ENCODE assay signal across 19 cellular contexts in the genomic region with DNA sequence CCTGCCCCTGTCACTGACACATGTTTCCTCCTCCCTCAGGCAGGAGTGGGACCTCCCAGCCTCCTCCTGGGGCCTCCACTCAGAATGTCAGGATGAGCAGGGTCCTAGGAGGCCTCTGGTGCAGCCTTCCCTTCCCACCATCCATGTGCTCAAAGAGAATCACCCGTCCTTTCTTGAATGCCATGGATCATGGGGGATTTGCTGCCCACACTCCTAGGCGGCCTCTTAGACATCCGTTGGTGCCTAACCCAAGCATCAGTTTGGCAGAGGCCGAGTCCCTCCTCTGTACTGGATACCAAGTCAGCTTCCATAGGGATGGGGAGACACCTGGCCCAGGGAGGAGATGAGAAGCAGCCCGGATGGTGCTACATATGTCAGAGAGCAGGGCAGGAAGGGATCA. TPM values are rescaled to one million over a fixed set of nuclear protein-coding genes. Genes with fewer than 3 reads are reported as not detected.
"Had no signal": no experiment of that assay in that cellular context is flagged by ENCODE, and none has a peak within 500 bp of the region (broad histone marks: within the 10 kb centered on the region; RNA-seq: fewer than 3 reads in every experiment).

No MANE protein-coding gene starts in this region.

- H3K36me3 ChIP-seq: colonic mucosa, sigmoid colon, thyroid gland had no signal

- ATAC-seq: esophagus mucosa; gastroesophageal sphincter; heart left ventricle; stimulated activated naive B cell treated with anti-CD40 and anti-IgM and Interleukin-4, amounts not matched to agents 10 μg/mL and 1 μg/mL and 100 μg/mL, for 72 hours had no signal

- H3K9me3 Mint-ChIP-seq: brain; stimulated activated naive B cell treated with anti-CD40 and anti-IgM and Interleukin-4, amounts not matched to agents 10 μg/mL and 1 μg/mL and 100 μg/mL, for 72 hours had no signal

- H3K27ac ChIP-seq: colonic mucosa, gastroesophageal sphincter, left ventricle myocardium inferior, sigmoid colon, thyroid gland had no signal

- H3K9me3 ChIP-seq: colonic mucosa, gastroesophageal sphincter, heart left ventricle, left ventricle myocardium inferior, sigmoid colon, thyroid gland had no signal

- DNase-seq: activated CD4-positive, alpha-beta T cell treated with anti-CD3 and anti-CD28 coated beads, Interleukin-2, amount 50 U/mL, for 1 hour; activated CD4-positive, CD25-positive, alpha-beta regulatory T cell; activated CD8-positive, alpha-beta memory T cell treated with anti-CD3 and anti-CD28 coated beads for 24 hours; activated CD8-positive, alpha-beta memory T cell treated with anti-CD3 and anti-CD28 coated beads, Interleukin-2, amount 50 U/mL, for 48 hours; activated effector memory CD4-positive, alpha-beta T cell treated with anti-CD3 and anti-CD28 coated beads, Interleukin-2, amount 50 U/mL, for 16 hours; anterior cingulate cortex; central memory CD4-positive, alpha-beta T cell; colonic mucosa; kidney glomerular epithelial cell; left ventricle myocardium inferior; mammary epithelial cell; sigmoid colon; stimulated activated naive B cell treated with anti-CD40 and anti-IgM and Interleukin-4, amounts not matched to agents 10 μg/mL and 1 μg/mL and 100 μg/mL, for 72 hours; thyroid gland had no signal

- H3K27ac Mint-ChIP-seq: stimulated activated naive B cell treated with anti-CD40 and anti-IgM and Interleukin-4, amounts not matched to agents 10 μg/mL and 1 μg/mL and 100 μg/mL, for 72 hours had no signal

- H3K4me1 ChIP-seq: colonic mucosa, sigmoid colon, thyroid gland had no signal

- H3K4me3 Mint-ChIP-seq: brain; stimulated activated naive B cell treated with anti-CD40 and anti-IgM and Interleukin-4, amounts not matched to agents 10 μg/mL and 1 μg/mL and 100 μg/mL, for 72 hours had no signal

- H3K36me3 Mint-ChIP-seq: brain; stimulated activated naive B cell treated with anti-CD40 and anti-IgM and Interleukin-4, amounts not matched to agents 10 μg/mL and 1 μg/mL and 100 μg/mL, for 72 hours had no signal

- H3K27me3 ChIP-seq: colonic mucosa, heart left ventricle, thyroid gland had no signal

- H3K4me3 ChIP-seq: colonic mucosa, gastroesophageal sphincter, heart left ventricle, left ventricle myocardium inferior, sigmoid colon, thyroid gland had no signal

RNA-seq across cellular contexts. Expression of a gene that starts 19.7 kb away (rescaled TPM):
- polyA plus RNA-seq: mammary epithelial cell had no signal

RNA-seq across cellular contexts. Expression of a gene that starts 26.5 kb away (rescaled TPM):
- total RNA-seq: left ventricle myocardium inferior, sigmoid colon, subcutaneous adipose tissue had no signal
